Comparison of ENCODE assay signal across 9 cellular contexts in genomic region chr9:3157011-3157410, GRCh38.
"Had no signal": no experiment of that assay in that cellular context is flagged by ENCODE, and none has a peak within 500 bp of the region (broad histone marks: within the 10 kb centered on the region; RNA-seq: fewer than 3 reads in every experiment).

No MANE protein-coding gene starts in this region.

- H3K9me3 ChIP-seq: HAP-1 had no signal

- H3K4me3 ChIP-seq: GM23248, GM23338, HAP-1 had no signal

- H3K36me3 ChIP-seq: HAP-1 had no signal

- ATAC-seq: GM23338, HCT116 had no signal

- DNase-seq: GM23248, GOT3, H7, H9, HCEC 1CT, HFFc6 had no signal
